Comparison of ENCODE assay signal across 20 cellular contexts in the genomic region with DNA sequence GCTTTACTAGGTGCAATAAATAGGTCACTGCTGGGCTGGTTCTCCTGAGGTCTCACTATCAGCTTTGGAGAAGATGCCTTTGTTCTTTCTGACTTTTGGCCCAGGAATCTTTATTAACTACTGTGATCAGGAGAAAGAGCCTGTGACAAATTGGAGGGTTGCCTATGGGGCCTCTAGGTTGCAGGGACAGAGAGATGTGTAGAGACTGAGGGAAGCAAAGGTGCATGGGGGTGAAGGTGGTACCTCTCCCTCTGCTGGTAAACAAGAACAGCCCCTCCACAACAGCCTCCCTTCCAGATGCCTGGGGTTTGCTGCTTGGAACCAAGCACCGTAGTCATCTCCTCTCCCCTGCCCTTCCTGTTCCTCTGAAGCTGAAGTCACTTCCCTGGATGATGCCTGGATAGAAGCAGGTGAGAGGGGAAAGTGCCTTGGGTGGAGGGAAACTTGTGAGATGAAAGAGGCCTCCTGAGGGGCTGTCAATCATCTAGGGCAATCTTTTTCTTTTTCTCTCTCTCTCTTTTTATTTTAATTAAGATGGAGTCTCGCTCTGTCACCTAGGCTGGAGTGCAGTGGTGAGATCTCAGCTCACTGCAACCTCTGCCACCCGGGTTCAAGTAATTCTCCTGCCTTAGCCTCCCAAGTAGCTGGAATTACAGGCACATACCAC. TPM values are rescaled to one million over a fixed set of nuclear protein-coding genes. Genes with fewer than 3 reads are reported as not detected.
DNase-seq lines count a peak whose midpoint lies in the region; ATAC-seq, FAIRE-seq and TF ChIP-seq lines count a peak whose summit lies in the region.
"Had no signal": no experiment of that assay in that cellular context is flagged by ENCODE, and none has a peak within 500 bp of the region (broad histone marks: within the 10 kb centered on the region; RNA-seq: fewer than 3 reads in every experiment).

No MANE protein-coding gene starts in this region.

- H3K27me3 Mint-ChIP-seq in T-helper 1 cell treated with Interleukin-12 subunit alpha and Interleukin-12 subunit beta and Interleukin-4 antibody, amounts not matched to agents 30 μg/mL and 1 μg/mL, for 36 hours (ENCODE audit: low read depth), result no peaks in the 10 kb centered on the region
- H3K27me3 Mint-ChIP-seq in CD8-positive, alpha-beta T cell (ENCODE audit: low read depth), result no peaks in the 10 kb centered on the region
- H3K27me3 Mint-ChIP-seq in T-helper 17 cell, result no peaks in the 10 kb centered on the region
- H3K27me3 Mint-ChIP-seq in memory B cell, result no peaks in the 10 kb centered on the region

- no peaks in the 10 kb centered on the region for H3K36me3 ChIP-seq in CD8-positive, alpha-beta T cell (ENCODE audit: insufficient read depth, low read length)
- H3K36me3 ChIP-seq: transverse colon had no signal

- H3K4me1 Mint-ChIP-seq in T-helper 1 cell treated with Interleukin-12 subunit alpha and Interleukin-12 subunit beta and Interleukin-4 antibody, amounts not matched to agents 30 μg/mL and 1 μg/mL, for 36 hours (ENCODE audit: low read depth), result peaks cover 41% of the 10 kb centered on the region
- peaks cover 29% of the 10 kb centered on the region for H3K4me1 Mint-ChIP-seq in CD8-positive, alpha-beta T cell (ENCODE audit: low read depth)
- H3K4me1 Mint-ChIP-seq in T-helper 17 cell (peaks cover 16% of the 10 kb centered on the region), memory B cell (peaks cover 16% of the 10 kb centered on the region)

- no peaks in the 10 kb centered on the region for H3K27me3 ChIP-seq in CD8-positive, alpha-beta T cell (ENCODE audit: insufficient read depth, low read length)
- H3K27me3 ChIP-seq: transverse colon had no signal

- H3K36me3 Mint-ChIP-seq in T-helper 1 cell treated with Interleukin-12 subunit alpha and Interleukin-12 subunit beta and Interleukin-4 antibody, amounts not matched to agents 30 μg/mL and 1 μg/mL, for 36 hours (ENCODE audit: low read depth), result no peaks in the 10 kb centered on the region
- no peaks in the 10 kb centered on the region for H3K36me3 Mint-ChIP-seq in CD8-positive, alpha-beta T cell
- no peaks in the 10 kb centered on the region for H3K36me3 Mint-ChIP-seq in T-helper 17 cell (ENCODE audit: low read depth)
- H3K36me3 Mint-ChIP-seq in memory B cell, result no peaks in the 10 kb centered on the region

- no peaks in the 10 kb centered on the region for H3K9me3 Mint-ChIP-seq in T-helper 1 cell treated with Interleukin-12 subunit alpha and Interleukin-12 subunit beta and Interleukin-4 antibody, amounts not matched to agents 30 μg/mL and 1 μg/mL, for 36 hours
- no peaks in the 10 kb centered on the region for H3K9me3 Mint-ChIP-seq in CD8-positive, alpha-beta T cell
- no peaks in the 10 kb centered on the region for H3K9me3 Mint-ChIP-seq in memory B cell

- no peak overlapping the region for H3K27ac ChIP-seq in CD8-positive, alpha-beta T cell (ENCODE audit: low read depth, low read length)
- H3K27ac ChIP-seq: 22Rv1, C4-2B, parathyroid adenoma had no signal

- intact Hi-C loops in CD8-positive, alpha-beta T cell (cut with DNase I, micrococcal nuclease), result loop anchor here (2.0 to 5.0 kb wide), 3 partner anchors 46 to 57 kb away; a partner anchor contains a TSS

- no peak overlapping the region for H3K4me3 ChIP-seq in CD8-positive, alpha-beta T cell (ENCODE audit: low read depth, low read length)

- no peak for TF ChIP-seq CTCF in CD8-positive, alpha-beta T cell (IDR thresholded peaks at IDR 0.05)

- peak overlapping the region; percentile 25 for H3K4me3 Mint-ChIP-seq in T-helper 1 cell treated with Interleukin-12 subunit alpha and Interleukin-12 subunit beta and Interleukin-4 antibody, amounts not matched to agents 30 μg/mL and 1 μg/mL, for 36 hours
- no peak overlapping the region for H3K4me3 Mint-ChIP-seq in CD8-positive, alpha-beta T cell
- H3K4me3 Mint-ChIP-seq in T-helper 17 cell (peak overlapping the region; percentile 77), memory B cell (no peak overlapping the region)

- H3K4me1 ChIP-seq in CD8-positive, alpha-beta T cell (ENCODE audit: insufficient read depth, low read length), result peaks cover 26% of the 10 kb centered on the region
- H3K4me1 ChIP-seq: parathyroid adenoma had no signal

- no peak for FAIRE-seq in HTR-8/SVneo (lab: Jason Lieb, UNC)
- FAIRE-seq: colon had no signal

- peak overlapping the region; percentile 83 for H3K27ac Mint-ChIP-seq in T-helper 1 cell treated with Interleukin-12 subunit alpha and Interleukin-12 subunit beta and Interleukin-4 antibody, amounts not matched to agents 30 μg/mL and 1 μg/mL, for 36 hours
- peak overlapping the region; percentile 90 for H3K27ac Mint-ChIP-seq in CD8-positive, alpha-beta T cell
- peak overlapping the region; percentile 74 for H3K27ac Mint-ChIP-seq in T-helper 17 cell
- H3K27ac Mint-ChIP-seq in memory B cell, result peak overlapping the region; percentile 84

- no peak for ATAC-seq in CD8-positive, alpha-beta T cell
- ATAC-seq in T-helper 17 cell (no peak), memory B cell (ENCODE audit: low read depth) (no peak), HG03378 (IDR thresholded peaks at IDR 0.05; ENCODE audit: unreplicated experiment) (no peak)
- ATAC-seq: left ventricle myocardium superior, Right ventricle myocardium inferior had no signal

- no peaks in the 10 kb centered on the region for H3K9me3 ChIP-seq in CD8-positive, alpha-beta T cell (ENCODE audit: low read length)
- no peaks in the 10 kb centered on the region for H3K9me3 ChIP-seq in T-helper 17 cell (ENCODE audit: control insufficient read depth, low read length, poor library complexity, severe bottlenecking)
- H3K9me3 ChIP-seq: transverse colon had no signal

- POLR2A ChIA-PET in CD8-positive, alpha-beta T cell (lab: Charles Lee), result no interaction called here

- DNase-seq in T-helper 1 cell, result no peak
- no peak for DNase-seq in CD8-positive, alpha-beta T cell
- no peak for DNase-seq in T-helper 17 cell
- no peak for DNase-seq in memory B cell (ENCODE audit: low spot score in 2 of 2)
- DNase-seq in NCI-H446 treated with DMSO at 0.1 percent for 48 hours (lab: John Stamatoyannopoulos, UW), result no peak
- DNase-seq in HTR-8/SVneo (ENCODE audit: insufficient read length, low spot score), result no peak
- DNase-seq: activated CD4-positive, CD25-positive, alpha-beta regulatory T cell treated with anti-CD3 and anti-CD28 coated beads, Interleukin-2, amount 50 U/mL, for 72 hours; left ventricle myocardium superior; NCI-H1694; NCI-H2227 treated with DMSO at 0.1 percent for 48 hours; NK-92 treated with Interleukin-12 subunit alpha and Interleukin-12 subunit beta, amount 100 ng/mL, for 24 hours; stimulated activated CD4-positive, alpha-beta T cell treated with anti-CD3 and anti-CD28 coated beads, Interleukin-4, amount 100 ng/mL, for 4 hours; transverse colon had no signal

- CTCF ChIA-PET in CD8-positive, alpha-beta T cell (lab: Charles Lee), result interaction anchor here (0.5 to 1.0 kb wide), 2 partner anchors 10 to 155 kb away, joined by 3 read pairs; no protein-coding TSS in a partner anchor

RNA-seq across cellular contexts. Expression of a gene that starts 57.4 kb away (rescaled TPM):
- total RNA-seq in CD8-positive, alpha-beta T cell, result 10 to 100 TPM; 19.9 to 22.1 TPM
- 10 to 100 TPM; 26.9 to 38.1 TPM for total RNA-seq in T-helper 17 cell

Comparison
In these comparisons a context has a peak if more than half of its experiments do, and no peak if none do; other contexts are left out.
1. H3K4me3 Mint-ChIP-seq: peak in T-helper 1 cell treated with Interleukin-12 subunit alpha and Interleukin-12 subunit beta and Interleukin-4 antibody, amounts not matched to agents 30 μg/mL and 1 μg/mL, for 36 hours (single experiment) and T-helper 17 cell (single experiment); none in CD8-positive, alpha-beta T cell (single experiment) and memory B cell (single experiment).
2. Peak in every context shown above with its lines, with median percentiles within 50 percentile points of each other: H3K27ac Mint-ChIP-seq.